28 cellular contexts compared by ENCODE assay signal in genomic region chr14:44658389-44658696, GRCh38.
"Had no signal": no experiment of that assay in that cellular context is flagged by ENCODE, and none has a peak within 500 bp of the region (broad histone marks: within the 10 kb centered on the region; RNA-seq: fewer than 3 reads in every experiment).

No MANE protein-coding gene starts in this region.

- FAIRE-seq: astrocyte, bronchial epithelial cell, frontal cortex had no signal

- H3K27ac Mint-ChIP-seq: activated CD4-positive, alpha-beta memory T cell treated with anti-CD3 and anti-CD28 coated beads for 36 hours; activated CD4-positive, alpha-beta T cell treated with anti-CD3 and anti-CD28 coated beads for 36 hours; activated CD4-positive, alpha-beta T cell treated with anti-CD3 and anti-CD28 coated beads, Interleukin-2, amount 10 ng/mL, durations not matched to agents 24 days and 14 days; activated CD8-positive, alpha-beta memory T cell treated with anti-CD3 and anti-CD28 coated beads, Interleukin-2, amount 10 ng/mL, durations not matched to agents 7 days and 5 days; activated CD8-positive, alpha-beta T cell treated with anti-CD3 and anti-CD28 coated beads, Interleukin-2, amount 10 ng/mL, durations not matched to agents 7 days and 5 days; activated naive CD4-positive, alpha-beta T cell treated with anti-CD3 and anti-CD28 coated beads, Interleukin-2, amount 10 ng/mL, durations not matched to agents 7 days and 5 days; activated naive CD4-positive, alpha-beta T cell treated with anti-CD3 and anti-CD28 coated beads, Interleukin-2, amount 50 U/mL, for 72 hours; activated naive CD8-positive, alpha-beta T cell treated with anti-CD3 and anti-CD28 coated beads, Interleukin-2, amount 10 ng/mL, durations not matched to agents 7 days and 5 days; activated T-cell treated with anti-CD3 and anti-CD28 coated beads, Interleukin-2, amount 50 U/mL, for 72 hours; dendritic cell treated with granulocyte-macrophage colony-stimulating factor and Interleukin-4, amounts not matched to agents 40 ng/mL and 50 ng/mL, for 4 days; endodermal cell had no signal

- H3K4me3 ChIP-seq: coronary artery, dorsolateral prefrontal cortex had no signal

- DNase-seq: activated CD4-positive, alpha-beta memory T cell treated with anti-CD3 and anti-CD28 coated beads for 36 hours; activated CD4-positive, alpha-beta T cell treated with anti-CD3 and anti-CD28 coated beads for 36 hours; activated CD4-positive, alpha-beta T cell treated with anti-CD3 and anti-CD28 coated beads, Interleukin-2, amount 10 ng/mL, durations not matched to agents 24 days and 14 days; activated CD4-positive, CD25-positive, alpha-beta regulatory T cell; activated CD4-positive, CD25-positive, alpha-beta regulatory T cell treated with anti-CD3 and anti-CD28 coated beads, Interleukin-2, amount 50 U/mL, for 72 hours; activated CD8-positive, alpha-beta memory T cell treated with anti-CD3 and anti-CD28 coated beads, Interleukin-2, amount 10 ng/mL, durations not matched to agents 7 days and 5 days; activated CD8-positive, alpha-beta memory T cell treated with anti-CD3 and anti-CD28 coated beads, Interleukin-2, amount 50 U/mL, for 4 hours; activated CD8-positive, alpha-beta T cell treated with anti-CD3 and anti-CD28 coated beads, Interleukin-2, amount 10 ng/mL, durations not matched to agents 7 days and 5 days; activated gamma-delta T cell; activated naive CD4-positive, alpha-beta T cell; activated naive CD4-positive, alpha-beta T cell treated with anti-CD3 and anti-CD28 coated beads, Interleukin-2, amount 10 ng/mL, durations not matched to agents 7 days and 5 days; activated naive CD8-positive, alpha-beta T cell treated with anti-CD3 and anti-CD28 coated beads, Interleukin-2, amount 10 ng/mL, durations not matched to agents 7 days and 5 days; activated T-cell treated with anti-CD3 and anti-CD28 coated beads, Interleukin-2, amount 50 U/mL, for 1 hour; activated T-cell treated with anti-CD3 and anti-CD28 coated beads, Interleukin-2, amount 50 U/mL, for 72 hours; amniotic stem cell; brain microvascular endothelial cell; dorsolateral prefrontal cortex; effector memory CD4-positive, alpha-beta T cell; T-helper 2 cell had no signal

- H3K4me1 Mint-ChIP-seq: endodermal cell had no signal

- H3K36me3 ChIP-seq: brain microvascular endothelial cell had no signal

- H3K27ac ChIP-seq: brain microvascular endothelial cell, coronary artery, dorsolateral prefrontal cortex had no signal

- H3K27me3 ChIP-seq: brain microvascular endothelial cell, dorsolateral prefrontal cortex had no signal

- H3K27me3 Mint-ChIP-seq: activated CD4-positive, alpha-beta memory T cell treated with anti-CD3 and anti-CD28 coated beads for 36 hours; activated CD4-positive, alpha-beta T cell treated with anti-CD3 and anti-CD28 coated beads for 36 hours; activated CD4-positive, alpha-beta T cell treated with anti-CD3 and anti-CD28 coated beads, Interleukin-2, amount 10 ng/mL, durations not matched to agents 24 days and 14 days; activated CD8-positive, alpha-beta memory T cell treated with anti-CD3 and anti-CD28 coated beads, Interleukin-2, amount 10 ng/mL, durations not matched to agents 7 days and 5 days; activated naive CD4-positive, alpha-beta T cell treated with anti-CD3 and anti-CD28 coated beads, Interleukin-2, amount 10 ng/mL, durations not matched to agents 7 days and 5 days; central memory CD8-positive, alpha-beta T cell; dendritic cell treated with granulocyte-macrophage colony-stimulating factor and Interleukin-4, amounts not matched to agents 40 ng/mL and 50 ng/mL, for 4 days had no signal

- H3K9me3 Mint-ChIP-seq: activated CD4-positive, alpha-beta memory T cell treated with anti-CD3 and anti-CD28 coated beads for 36 hours; activated naive CD4-positive, alpha-beta T cell treated with anti-CD3 and anti-CD28 coated beads, Interleukin-2, amount 50 U/mL, for 72 hours; activated naive CD8-positive, alpha-beta T cell treated with anti-CD3 and anti-CD28 coated beads, Interleukin-2, amount 10 ng/mL, durations not matched to agents 7 days and 5 days; activated T-cell treated with anti-CD3 and anti-CD28 coated beads, Interleukin-2, amount 50 U/mL, for 72 hours; dendritic cell treated with granulocyte-macrophage colony-stimulating factor and Interleukin-4, amounts not matched to agents 40 ng/mL and 50 ng/mL, for 4 days; endodermal cell had no signal

- H3K36me3 Mint-ChIP-seq: activated CD4-positive, alpha-beta memory T cell treated with anti-CD3 and anti-CD28 coated beads for 36 hours; activated naive CD4-positive, alpha-beta T cell treated with anti-CD3 and anti-CD28 coated beads, Interleukin-2, amount 10 ng/mL, durations not matched to agents 7 days and 5 days; activated naive CD4-positive, alpha-beta T cell treated with anti-CD3 and anti-CD28 coated beads, Interleukin-2, amount 50 U/mL, for 72 hours; activated naive CD8-positive, alpha-beta T cell treated with anti-CD3 and anti-CD28 coated beads, Interleukin-2, amount 10 ng/mL, durations not matched to agents 7 days and 5 days had no signal

- ATAC-seq: activated CD4-positive, alpha-beta T cell treated with anti-CD3 and anti-CD28 coated beads for 36 hours; activated CD8-positive, alpha-beta memory T cell treated with anti-CD3 and anti-CD28 coated beads, Interleukin-2, amount 10 ng/mL, durations not matched to agents 7 days and 5 days; activated CD8-positive, alpha-beta T cell treated with anti-CD3 and anti-CD28 coated beads, Interleukin-2, amount 10 ng/mL, durations not matched to agents 7 days and 5 days; activated naive CD4-positive, alpha-beta T cell treated with anti-CD3 and anti-CD28 coated beads, Interleukin-2, amount 50 U/mL, for 72 hours; activated T-cell treated with anti-CD3 and anti-CD28 coated beads, Interleukin-2, amount 50 U/mL, for 72 hours; esophagus mucosa had no signal

- H3K4me3 Mint-ChIP-seq: activated CD4-positive, alpha-beta memory T cell treated with anti-CD3 and anti-CD28 coated beads for 36 hours; activated CD4-positive, alpha-beta T cell treated with anti-CD3 and anti-CD28 coated beads for 36 hours; activated CD4-positive, alpha-beta T cell treated with anti-CD3 and anti-CD28 coated beads, Interleukin-2, amount 10 ng/mL, durations not matched to agents 24 days and 14 days; activated CD8-positive, alpha-beta memory T cell treated with anti-CD3 and anti-CD28 coated beads, Interleukin-2, amount 10 ng/mL, durations not matched to agents 7 days and 5 days; activated CD8-positive, alpha-beta T cell treated with anti-CD3 and anti-CD28 coated beads, Interleukin-2, amount 10 ng/mL, durations not matched to agents 7 days and 5 days; activated naive CD4-positive, alpha-beta T cell treated with anti-CD3 and anti-CD28 coated beads, Interleukin-2, amount 10 ng/mL, durations not matched to agents 7 days and 5 days; activated naive CD8-positive, alpha-beta T cell treated with anti-CD3 and anti-CD28 coated beads, Interleukin-2, amount 10 ng/mL, durations not matched to agents 7 days and 5 days; activated T-cell treated with anti-CD3 and anti-CD28 coated beads, Interleukin-2, amount 50 U/mL, for 72 hours; central memory CD8-positive, alpha-beta T cell; dendritic cell treated with granulocyte-macrophage colony-stimulating factor and Interleukin-4, amounts not matched to agents 40 ng/mL and 50 ng/mL, for 4 days; endodermal cell had no signal
